ENCODE assay signal across 6 cellular contexts in genomic region chr12:72288436-72288835, GRCh38. TPM values are rescaled to one million over a fixed set of nuclear protein-coding genes. Genes with fewer than 3 reads are reported as not detected.
"Had no signal": no experiment of that assay in that cellular context is flagged by ENCODE, and none has a peak within 500 bp of the region (broad histone marks: within the 10 kb centered on the region; RNA-seq: fewer than 3 reads in every experiment).

No MANE protein-coding gene starts in this region.

- H3K27ac Mint-ChIP-seq: GM23338, H9 had no signal

- ATAC-seq: GM23338, K562 had no signal

- H3K9me3 Mint-ChIP-seq: GM23338, H9 had no signal

- H3K4me3 Mint-ChIP-seq: GM23338, H9 had no signal

- DNase-seq: H9, HCEC 1CT, KG1 had no signal

RNA-seq across cellular contexts. Expression of gene TRHDE, which starts 16.3 kb away (rescaled TPM):
- total RNA-seq: HT-29 had no signal
